8 cellular contexts compared by ENCODE assay signal in genomic region chr1:62688687-62689085, GRCh38. TPM values are rescaled to one million over a fixed set of nuclear protein-coding genes. Genes with fewer than 3 reads are reported as not detected.
A peak's percentile ranks its signal among the peaks of the same experiment; 100 is the strongest.
DNase-seq lines count a peak whose midpoint lies in the region; ATAC-seq, FAIRE-seq and TF ChIP-seq lines count a peak whose summit lies in the region.

No MANE protein-coding gene starts in this region.

- H2BK20ac ChIP-seq in H1 (ENCODE audit: low read length): no peak overlapping the region

- peaks cover 28% of the 10 kb centered on the region for H3K4me1 Mint-ChIP-seq in CD8-positive, alpha-beta T cell (ENCODE audit: low read depth)

- peak overlapping the region; percentile 98 for H2AFZ ChIP-seq in H1 (ENCODE audit: low read length)
- peak overlapping the region; percentile 83 for H2AFZ ChIP-seq in neuron (ENCODE audit: low read depth, low read length)

- intact Hi-C loops in CD8-positive, alpha-beta T cell (cut with DNase I, micrococcal nuclease): loop anchor here (5.0 to 10.0 kb wide), 3 partner anchors 94 to 254 kb away; partner anchors contain the start of genes ATG4C (in 2 of the 2) and USP1 (in 2 of the 2)

- TF ChIP-seq CTCF in CD8-positive, alpha-beta T cell (IDR thresholded peaks at IDR 0.05): no peak
- TF ChIP-seq CTCF in H1 (IDR thresholded peaks at IDR 0.05; ENCODE audit: control extremely low read depth in 1 of 3, insufficient read depth in 1 of 3, low read depth in 1 of 3, low read length in 3 of 3) (no peak), GM13977 (IDR thresholded peaks at IDR 0.05; ENCODE audit: extremely low read depth, insufficient read depth, missing control alignments) (no peak)

- peak overlapping the region; percentile 84; the same call in 1 of the 2 replicates for H4K8ac ChIP-seq in H1 (ENCODE audit: extremely low read depth, insufficient read depth, low read length)

- H3K18ac ChIP-seq in H1 (ENCODE audit: extremely low read depth, low read length): peak overlapping the region; percentile 94; the same call in 1 of the 2 replicates

- H2BK120ac ChIP-seq in H1 (replicated peaks; ENCODE audit: low read depth, low read length): no peak overlapping the region

- H3K4me2 ChIP-seq in H1 (ENCODE audit: insufficient read depth in 1 of 2, low read depth in 2 of 2, low read length in 2 of 2): peak overlapping the region; percentile 75 to 83

- peaks cover 9% of the 10 kb centered on the region for H3K27me3 Mint-ChIP-seq in CD8-positive, alpha-beta T cell (ENCODE audit: low read depth)

- H2AK5ac ChIP-seq in H1 (ENCODE audit: low read depth, low read length): no peak overlapping the region

- peaks cover 3% of the 10 kb centered on the region; the same call in 1 of the 2 replicates for H3K79me1 ChIP-seq in H1 (ENCODE audit: low read depth, low read length)

- TF ChIP-seq POLR2A in H1 (IDR thresholded peaks at IDR 0.05; ENCODE audit: control extremely low read depth in 1 of 2, low read depth in 2 of 2, low read length in 2 of 2) (no peak), GM12891 (IDR thresholded peaks at IDR 0.05; ENCODE audit: low read depth, low read length) (no peak)

- H3K9me3 Mint-ChIP-seq in CD8-positive, alpha-beta T cell: no peaks in the 10 kb centered on the region

- no peaks in the 10 kb centered on the region for H3K36me3 ChIP-seq in CD8-positive, alpha-beta T cell (ENCODE audit: insufficient read depth, low read length)
- H3K36me3 ChIP-seq in H1 (ENCODE audit: control insufficient read depth in 2 of 4, insufficient read depth in 4 of 4, low read length in 3 of 4): no peaks in the 10 kb centered on the region
- H3K36me3 ChIP-seq in neuron (ENCODE audit: insufficient read depth, low read length): peaks cover 7% of the 10 kb centered on the region

- no peak overlapping the region for H3K23ac ChIP-seq in H1 (ENCODE audit: insufficient read length)

- peak overlapping the region; percentile 90 to 97 (median 93) for H3K9ac ChIP-seq in H1 (replicated peaks in 1 of 4; ENCODE audit: extremely low read depth in 1 of 4, low read depth in 3 of 4, low read length in 3 of 4)

- TF ChIP-seq RAD21 in H1 (IDR thresholded peaks at IDR 0.05 in 1 of 2, conservative IDR thresholded peaks at IDR 0.05 in 1 of 2; ENCODE audit: low read depth in 2 of 2, low read length in 2 of 2): no peak

- H3K9me3 ChIP-seq in CD8-positive, alpha-beta T cell (ENCODE audit: low read length): no peaks in the 10 kb centered on the region
- H3K9me3 ChIP-seq in H1 (ENCODE audit: insufficient read depth in 2 of 2, low read depth in 1 of 2, low read length in 1 of 2): no peaks in the 10 kb centered on the region; a peak in 1 of 4 replicates
- H3K9me3 ChIP-seq in neuron (ENCODE audit: low read length): peaks cover 1% of the 10 kb centered on the region

- 0 out of 2 replicates have a peak overlapping the region, but pooled peaks have one; percentile 73 for H2BK15ac ChIP-seq in H1 (ENCODE audit: low read length)

- peak overlapping the region; percentile 98 for H3K4me3 Mint-ChIP-seq in CD8-positive, alpha-beta T cell

- peaks cover 4 to 32% of the 10 kb centered on the region in 2 experiments; a peak in 3 of 4 replicates for H3K79me2 ChIP-seq in H1 (ENCODE audit: control insufficient read depth in 1 of 2, insufficient read depth in 2 of 2, low read length in 2 of 2)

- peak overlapping the region; percentile 89 for H3K27ac Mint-ChIP-seq in CD8-positive, alpha-beta T cell

- H3K27ac ChIP-seq in CD8-positive, alpha-beta T cell (ENCODE audit: low read depth, low read length): peak overlapping the region; percentile 13
- peak overlapping the region; percentile 67; the same call in 1 of the 2 replicates for H3K27ac ChIP-seq in H1 (ENCODE audit: low read depth, low read length)

- H3K4ac ChIP-seq in H1 (replicated peaks; ENCODE audit: insufficient read length, low read depth, low read length): no peak overlapping the region

- H3K14ac ChIP-seq in H1 (ENCODE audit: insufficient read length): no peak overlapping the region

- FAIRE-seq in H1 (lab: Jason Lieb, UNC) (no peak), GM12891 (lab: Jason Lieb, UNC) (no peak)

- peak overlapping the region; percentile 79 for H4K91ac ChIP-seq in H1 (replicated peaks; ENCODE audit: insufficient read length, low read length)

- no peak for DNase-seq in CD8-positive, alpha-beta T cell
- peak; percentile 58 for DNase-seq in OCI-M1 (lab: John Stamatoyannopoulos, UW)
- DNase-seq in H1 (ENCODE audit: low read depth in 1 of 2, low spot score in 2 of 2): no peak
- no peak for DNase-seq in GM12891 (ENCODE audit: insufficient read length, low spot score)
- no peak for DNase-seq in activated gamma-delta T cell (lab: John Stamatoyannopoulos, UW)
- no peak for DNase-seq in GM13977 (ENCODE audit: low spot score)

- H3K56ac ChIP-seq in H1 (replicated peaks; ENCODE audit: insufficient read length, low read depth, low read length): peak overlapping the region; percentile 77

- peak overlapping the region; percentile 5; the same call in 1 of the 2 replicates for H2BK12ac ChIP-seq in H1 (ENCODE audit: low read depth, low read length)

- H3K4me1 ChIP-seq in CD8-positive, alpha-beta T cell (ENCODE audit: insufficient read depth, low read length): no peaks in the 10 kb centered on the region
- H3K4me1 ChIP-seq in H1 (replicated peaks in 1 of 4; ENCODE audit: control insufficient read depth in 3 of 4, insufficient read depth in 4 of 4, low read length in 3 of 4) (peaks cover 0 to 8% (median 4%) of the 10 kb centered on the region in 4 experiments; a peak in 4 of 7 replicates), neuron (ENCODE audit: insufficient read depth, low read length) (peaks cover 34% of the 10 kb centered on the region)

- H2BK5ac ChIP-seq in H1 (ENCODE audit: low read depth, low read length): peak overlapping the region; percentile 89

- in situ Hi-C loops in GM13977 (cut with MboI; ENCODE audit: low pct_unique_long_range_greater_than_20kb, low sequenced_read_pairs, unreplicated experiment): no loop called here

- CTCF ChIA-PET in CD8-positive, alpha-beta T cell (lab: Charles Lee): interaction anchor here (1.6 kb wide), 1 partner anchor 159 kb away, joined by 3 read pairs; no protein-coding TSS in a partner anchor
- CTCF ChIA-PET in H1 (lab: Charles Lee; ENCODE audit: partially characterized antibody): interaction anchor here (0.9 to 1.8 kb wide), 2 partner anchors 31 to 57 kb away, joined by 3 to 6 read pairs; no protein-coding TSS in a partner anchor

- peak overlapping the region; percentile 60 for H3K4me3 ChIP-seq in CD8-positive, alpha-beta T cell (ENCODE audit: low read depth, low read length)
- H3K4me3 ChIP-seq in H1 (ENCODE audit: extremely low read depth in 1 of 4, insufficient read depth in 2 of 4, low read depth in 3 of 4, low read length in 4 of 4) (peak overlapping the region; percentile 80 to 92 (median 88)), neuron (ENCODE audit: low read length) (peak overlapping the region; percentile 90)

- peaks cover 4% of the 10 kb centered on the region; the same call in 1 of the 2 replicates for H3K23me2 ChIP-seq in H1 (ENCODE audit: low read depth, low read length)

- H3K27me3 ChIP-seq in CD8-positive, alpha-beta T cell (ENCODE audit: insufficient read depth, low read length): no peaks in the 10 kb centered on the region
- H3K27me3 ChIP-seq in H1 (replicated peaks in 1 of 4; ENCODE audit: control insufficient read depth in 3 of 4, extremely low read depth in 1 of 4, insufficient read depth in 3 of 4, low read length in 3 of 4) (no peaks in the 10 kb centered on the region), neuron (ENCODE audit: insufficient read depth, low read length) (no peaks in the 10 kb centered on the region)

- peaks cover 0 to 2% of the 10 kb centered on the region in 2 experiments for H4K20me1 ChIP-seq in H1 (replicated peaks in 1 of 2; ENCODE audit: control insufficient read depth in 1 of 2, insufficient read depth in 2 of 2, low read length in 2 of 2)

- no peak for TF ChIP-seq EP300 in H1 (IDR thresholded peaks at IDR 0.05; ENCODE audit: borderline replicate concordance in 1 of 2, low read depth in 2 of 2, low read length in 2 of 2)

- POLR2A ChIA-PET in CD8-positive, alpha-beta T cell (lab: Charles Lee): no interaction called here
- POLR2A ChIA-PET in H1 (lab: Charles Lee; ENCODE audit: partially characterized antibody): interaction anchor here (0.6 to 1.4 kb wide), 4 partner anchors 16 to 66 kb away, joined by 3 read pairs; no protein-coding TSS in a partner anchor

- WGBS in H1 (ENCODE audit: extremely low coverage in 1 of 2, insufficient coverage in 1 of 2, insufficient read length in 1 of 2, insufficient replicate concordance in 2 of 2, low coverage in 1 of 2, low lambda C conversion rate in 2 of 2, missing lambda C conversion rate in 1 of 2), 2 experiments: 2% methylated on average over 10 of the region's 10 CpGs; no CpG with 5 or more reads in 1 of the 2 experiments

- H3K36me3 Mint-ChIP-seq in CD8-positive, alpha-beta T cell: peaks cover 6% of the 10 kb centered on the region

- no peak for ATAC-seq in CD8-positive, alpha-beta T cell
- peak; percentile 7 for ATAC-seq in GM21723 (IDR thresholded peaks at IDR 0.05; ENCODE audit: unreplicated experiment)

- peak overlapping the region; percentile 91 for H4K5ac ChIP-seq in H1 (ENCODE audit: insufficient read length, low read depth, low read length)

TF ChIP-seq in H1, 55 proteins besides CTCF, POLR2A, EP300 and RAD21 (continues in another document):
- TF ChIP-seq EZH2 (IDR thresholded peaks at IDR 0.05; ENCODE audit: low read depth, low read length, severe bottlenecking): no peak
- TF ChIP-seq SAP30 (IDR thresholded peaks at IDR 0.05; ENCODE audit: insufficient read depth, insufficient replicate concordance, low read length): no peak
- no peak for TF ChIP-seq CTBP2 (IDR thresholded peaks at IDR 0.05; ENCODE audit: borderline replicate concordance, insufficient read depth, insufficient read length, low read length)

TF ChIP-seq in GM12891, 5 proteins besides CTCF, POLR2A, EP300 and RAD21:
- no peak for TF ChIP-seq PAX5 (IDR thresholded peaks at IDR 0.05; ENCODE audit: insufficient read depth, low read length, severe bottlenecking)

RNA-seq across cellular contexts. Expression of gene DOCK7, which starts 0.5 kb away (rescaled TPM):
- total RNA-seq in CD8-positive, alpha-beta T cell: 1 to 10 TPM; 3.9 to 7.4 TPM
- total RNA-seq in H1 (2021; fragmentation: NEBNext Ultra II Directional; extraction: Animal tissue kit (Norgen Biotek cat#: 25700)): 28.7 and 33.7 TPM in 2 replicates
- 7.9 and 10.2 TPM in 2 replicates for polyA plus RNA-seq in H1 (2011; rRNA removed)
- polyA plus RNA-seq in H1 (2011; cell fraction: cytosol; rRNA removed): 16.7 TPM
- polyA plus RNA-seq in H1 (2011; cell fraction: nucleus; rRNA removed): 22.0 TPM
- polyA plus RNA-seq in H1 (2012, experiment 1 of 2): 17.0 to 44.9 TPM (median 20.4 TPM) in 4 replicates
- 1.6 TPM for polyA plus RNA-seq in H1 (2012, experiment 2 of 2)
- 17.8 TPM for polyA plus RNA-seq in H1 (2013, experiment 1 of 2)
- polyA plus RNA-seq in H1 (2013, experiment 2 of 2): 13.6 TPM
- 48.7 and 122 TPM in 2 replicates for polyA minus RNA-seq in H1 (2011; rRNA and poly(A)+ RNA removed)
- 39.7 TPM for polyA minus RNA-seq in H1 (2011; cell fraction: cytosol; rRNA and poly(A)+ RNA removed)
- 94.8 TPM for polyA minus RNA-seq in H1 (2011; cell fraction: nucleus; rRNA and poly(A)+ RNA removed)
- 11.6 TPM for polyA plus RNA-seq in GM12891 (2012; ENCODE audit: low read depth, missing spikeins)
